Comparison of ENCODE assay signal across 1 cellular context in the genomic region with DNA sequence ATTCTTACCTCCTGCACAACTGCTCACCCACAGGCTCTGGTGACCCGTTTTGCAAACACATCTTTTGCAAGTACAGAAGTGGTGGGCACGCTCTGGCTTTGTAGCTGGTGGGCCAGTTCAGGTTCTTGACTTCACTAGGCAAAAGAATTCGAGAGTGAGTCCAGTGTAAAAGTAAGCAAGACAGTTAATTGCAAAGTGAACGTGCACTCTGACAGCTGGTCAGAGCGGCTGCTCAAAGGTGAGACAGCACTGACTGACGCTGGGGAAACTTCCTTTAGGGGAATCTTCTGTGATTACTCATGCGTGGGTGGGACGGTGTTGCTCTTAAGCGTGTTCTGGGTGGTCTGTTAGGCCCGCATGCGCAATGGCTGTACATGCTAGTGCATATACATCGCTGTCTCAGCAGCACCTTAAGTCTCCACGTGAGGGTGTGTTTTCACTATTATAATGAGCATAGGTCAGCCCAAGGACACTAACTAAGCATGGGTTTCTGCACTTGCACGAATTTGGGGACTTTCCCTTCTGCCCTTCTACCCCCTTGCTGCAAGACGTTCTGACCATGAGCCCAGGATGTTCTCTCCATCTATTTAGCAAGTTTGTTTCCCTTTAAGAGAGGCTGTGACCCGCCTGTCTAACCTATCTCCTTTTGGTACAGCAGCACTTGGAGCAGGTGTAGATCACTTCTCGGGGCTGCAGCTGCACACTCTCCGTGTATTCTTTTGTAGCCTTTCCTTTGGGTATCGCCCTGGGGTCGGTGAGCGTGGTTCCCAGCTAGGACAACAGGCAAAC.
TF ChIP-seq lines count a peak whose summit lies in the region.

No MANE protein-coding gene starts in this region.

TF ChIP-seq in GM12878, 131 proteins besides CTCF, POLR2A, EP300 and RAD21:
- TF ChIP-seq ZBED1 (IDR thresholded peaks at IDR 0.05; ENCODE audit: borderline replicate concordance) (no peak), CBX3 (IDR thresholded peaks at IDR 0.05; ENCODE audit: borderline replicate concordance, low read depth) (no peak), BACH1 (IDR thresholded peaks at IDR 0.05; ENCODE audit: borderline replicate concordance) (no peak), YBX1 (IDR thresholded peaks at IDR 0.05) (no peak), HDAC2 (IDR thresholded peaks at IDR 0.05) (no peak), ZNF217 (IDR thresholded peaks at IDR 0.05) (no peak), IKZF1 (conservative IDR thresholded peaks at IDR 0.05) (no peak), TCF12 (IDR thresholded peaks at IDR 0.05; ENCODE audit: low read depth, low read length) (no peak), ASH2L (IDR thresholded peaks at IDR 0.05; ENCODE audit: borderline replicate concordance, low read depth) (no peak), ZZZ3 (IDR thresholded peaks at IDR 0.05; ENCODE audit: control insufficient read depth, insufficient read length, low read depth) (no peak), ZNF207 (IDR thresholded peaks at IDR 0.05; ENCODE audit: borderline replicate concordance) (no peak), NR2F1 (conservative IDR thresholded peaks at IDR 0.05) (0 out of 2 replicates have a peak, but pooled peaks have one; percentile 19), SMAD1 (IDR thresholded peaks at IDR 0.05; ENCODE audit: low read depth, partially characterized antibody) (no peak), CEBPB (IDR thresholded peaks at IDR 0.05; ENCODE audit: borderline replicate concordance in 1 of 2, low read depth in 2 of 2, low read length in 2 of 2) (no peak), SUZ12 (IDR thresholded peaks at IDR 0.05; ENCODE audit: unreplicated experiment) (no peak), NR2C2 (IDR thresholded peaks at IDR 0.05; ENCODE audit: borderline replicate concordance, control insufficient read depth, insufficient read length, low read depth) (no peak), HDAC6 (IDR thresholded peaks at IDR 0.05; ENCODE audit: unreplicated experiment) (no peak), TCF3 (IDR thresholded peaks at IDR 0.05; ENCODE audit: borderline replicate concordance, insufficient read depth, low read depth, low read length) (no peak), RCOR1 (conservative IDR thresholded peaks at IDR 0.05; ENCODE audit: low read depth, low read length) (no peak), NBN (IDR thresholded peaks at IDR 0.05) (no peak), BHLHE40 (IDR thresholded peaks at IDR 0.05; ENCODE audit: borderline replicate concordance in 1 of 2, low read depth in 2 of 2, low read length in 1 of 2) (peak; percentile 30 to 71; a peak in 3 of 4 replicates), ATF7 (IDR thresholded peaks at IDR 0.05; ENCODE audit: low read depth) (peak; percentile 19; the same call in 1 of the 2 replicates)
- TF ChIP-seq, protein P1, sequence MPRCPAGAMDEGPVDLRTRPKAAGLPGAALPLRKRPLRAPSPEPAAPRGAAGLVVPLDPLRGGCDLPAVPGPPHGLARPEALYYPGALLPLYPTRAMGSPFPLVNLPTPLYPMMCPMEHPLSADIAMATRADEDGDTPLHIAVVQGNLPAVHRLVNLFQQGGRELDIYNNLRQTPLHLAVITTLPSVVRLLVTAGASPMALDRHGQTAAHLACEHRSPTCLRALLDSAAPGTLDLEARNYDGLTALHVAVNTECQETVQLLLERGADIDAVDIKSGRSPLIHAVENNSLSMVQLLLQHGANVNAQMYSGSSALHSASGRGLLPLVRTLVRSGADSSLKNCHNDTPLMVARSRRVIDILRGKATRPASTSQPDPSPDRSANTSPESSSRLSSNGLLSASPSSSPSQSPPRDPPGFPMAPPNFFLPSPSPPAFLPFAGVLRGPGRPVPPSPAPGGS (IDR thresholded peaks at IDR 0.05; ENCODE audit: borderline replicate concordance, insufficient read depth, low read depth, low read length, poor library complexity, severe bottlenecking), result peak; percentile 40
- TF ChIP-seq, protein P2, sequence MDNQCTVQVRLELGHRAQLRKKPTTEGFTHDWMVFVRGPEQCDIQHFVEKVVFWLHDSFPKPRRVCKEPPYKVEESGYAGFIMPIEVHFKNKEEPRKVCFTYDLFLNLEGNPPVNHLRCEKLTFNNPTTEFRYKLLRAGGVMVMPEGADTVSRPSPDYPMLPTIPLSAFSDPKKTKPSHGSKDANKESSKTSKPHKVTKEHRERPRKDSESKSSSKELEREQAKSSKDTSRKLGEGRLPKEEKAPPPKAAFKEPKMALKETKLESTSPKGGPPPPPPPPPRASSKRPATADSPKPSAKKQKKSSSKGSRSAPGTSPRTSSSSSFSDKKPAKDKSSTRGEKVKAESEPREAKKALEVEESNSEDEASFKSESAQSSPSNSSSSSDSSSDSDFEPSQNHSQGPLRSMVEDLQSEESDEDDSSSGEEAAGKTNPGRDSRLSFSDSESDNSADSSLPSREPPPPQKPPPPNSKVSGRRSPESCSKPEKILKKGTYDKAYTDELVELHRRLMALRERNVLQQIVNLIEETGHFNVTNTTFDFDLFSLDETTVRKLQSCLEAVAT (IDR thresholded peaks at IDR 0.05), result no peak
- TF ChIP-seq, protein P3, sequence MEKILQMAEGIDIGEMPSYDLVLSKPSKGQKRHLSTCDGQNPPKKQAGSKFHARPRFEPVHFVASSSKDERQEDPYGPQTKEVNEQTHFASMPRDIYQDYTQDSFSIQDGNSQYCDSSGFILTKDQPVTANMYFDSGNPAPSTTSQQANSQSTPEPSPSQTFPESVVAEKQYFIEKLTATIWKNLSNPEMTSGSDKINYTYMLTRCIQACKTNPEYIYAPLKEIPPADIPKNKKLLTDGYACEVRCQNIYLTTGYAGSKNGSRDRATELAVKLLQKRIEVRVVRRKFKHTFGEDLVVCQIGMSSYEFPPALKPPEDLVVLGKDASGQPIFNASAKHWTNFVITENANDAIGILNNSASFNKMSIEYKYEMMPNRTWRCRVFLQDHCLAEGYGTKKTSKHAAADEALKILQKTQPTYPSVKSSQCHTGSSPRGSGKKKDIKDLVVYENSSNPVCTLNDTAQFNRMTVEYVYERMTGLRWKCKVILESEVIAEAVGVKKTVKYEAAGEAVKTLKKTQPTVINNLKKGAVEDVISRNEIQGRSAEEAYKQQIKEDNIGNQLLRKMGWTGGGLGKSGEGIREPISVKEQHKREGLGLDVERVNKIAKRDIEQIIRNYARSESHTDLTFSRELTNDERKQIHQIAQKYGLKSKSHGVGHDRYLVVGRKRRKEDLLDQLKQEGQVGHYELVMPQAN (conservative IDR thresholded peaks at IDR 0.05), result no peak
- TF ChIP-seq, protein P4, sequence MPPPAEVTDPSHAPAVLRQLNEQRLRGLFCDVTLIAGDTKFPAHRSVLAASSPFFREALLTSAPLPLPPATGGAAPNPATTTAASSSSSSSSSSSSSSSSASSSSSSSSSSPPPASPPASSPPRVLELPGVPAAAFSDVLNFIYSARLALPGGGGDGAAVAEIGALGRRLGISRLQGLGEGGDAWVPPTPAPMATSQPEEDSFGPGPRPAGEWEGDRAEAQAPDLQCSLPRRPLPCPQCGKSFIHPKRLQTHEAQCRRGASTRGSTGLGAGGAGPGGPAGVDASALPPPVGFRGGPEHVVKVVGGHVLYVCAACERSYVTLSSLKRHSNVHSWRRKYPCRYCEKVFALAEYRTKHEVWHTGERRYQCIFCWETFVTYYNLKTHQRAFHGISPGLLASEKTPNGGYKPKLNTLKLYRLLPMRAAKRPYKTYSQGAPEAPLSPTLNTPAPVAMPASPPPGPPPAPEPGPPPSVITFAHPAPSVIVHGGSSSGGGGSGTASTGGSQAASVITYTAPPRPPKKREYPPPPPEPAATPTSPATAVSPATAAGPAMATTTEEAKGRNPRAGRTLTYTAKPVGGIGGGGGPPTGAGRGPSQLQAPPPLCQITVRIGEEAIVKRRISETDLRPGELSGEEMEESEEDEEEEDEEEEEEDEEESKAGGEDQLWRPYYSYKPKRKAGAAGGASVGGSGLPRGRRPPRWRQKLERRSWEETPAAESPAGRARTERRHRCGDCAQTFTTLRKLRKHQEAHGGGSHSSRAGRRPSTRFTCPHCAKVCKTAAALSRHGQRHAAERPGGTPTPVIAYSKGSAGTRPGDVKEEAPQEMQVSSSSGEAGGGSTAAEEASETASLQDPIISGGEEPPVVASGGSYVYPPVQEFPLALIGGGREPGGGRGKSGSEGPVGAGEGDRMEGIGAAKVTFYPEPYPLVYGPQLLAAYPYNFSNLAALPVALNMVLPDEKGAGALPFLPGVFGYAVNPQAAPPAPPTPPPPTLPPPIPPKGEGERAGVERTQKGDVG (CRISPR knock-in tag; IDR thresholded peaks at IDR 0.05), result no peak
